8 cellular contexts compared by ENCODE assay signal in genomic region chr13:75489502-75490263, GRCh38. TPM values are rescaled to one million over a fixed set of nuclear protein-coding genes. Genes with fewer than 3 reads are reported as not detected.
A peak's percentile ranks its signal among the peaks of the same experiment; 100 is the strongest.
DNase-seq lines count a peak whose midpoint lies in the region; ATAC-seq and TF ChIP-seq lines count a peak whose summit lies in the region.

No MANE protein-coding gene starts in this region.

- no peak overlapping the region for H2AFZ ChIP-seq in OCI-LY3 (ENCODE audit: low read depth, low read length)
- no peak overlapping the region for H2AFZ ChIP-seq in neural progenitor cell (replicated peaks)

- H3K79me2 ChIP-seq in OCI-LY3 (ENCODE audit: low read length) = no peaks in the 10 kb centered on the region
- no peaks in the 10 kb centered on the region for H3K79me2 ChIP-seq in neural progenitor cell (ENCODE audit: low read depth)

- ATAC-seq in HG02840 (IDR thresholded peaks at IDR 0.05; ENCODE audit: low FRiP score, unreplicated experiment) = peak; percentile 78
- peak; percentile 80 for ATAC-seq in left lobe of liver

- H3K27me3 ChIP-seq in OCI-LY3 (ENCODE audit: low read depth, low read length) (peaks cover 59% of the 10 kb centered on the region), neural progenitor cell (no peaks in the 10 kb centered on the region)

- H3K27ac ChIP-seq in OCI-LY3 (ENCODE audit: low read length) (no peak overlapping the region), neural progenitor cell (no peak overlapping the region)

- no peak overlapping the region for H3K4me3 ChIP-seq in OCI-LY3 (ENCODE audit: low read length)
- H3K4me3 ChIP-seq in neural progenitor cell = no peak overlapping the region

- peak; percentile 60 for DNase-seq in activated CD4-positive, alpha-beta T cell treated with anti-CD3 and anti-CD28 coated beads, Interleukin-2, amount 10 ng/mL, durations not matched to agents 24 days and 14 days
- DNase-seq in activated CD4-positive, alpha-beta T cell treated with anti-CD3 and anti-CD28 coated beads for 48 hours = no peak
- DNase-seq in left lobe of liver (ENCODE audit: low spot score) (peak; percentile 55), neural progenitor cell (ENCODE audit: low spot score) (no peak), NCI-H1092 (lab: John Stamatoyannopoulos, UW) (no peak), T-helper 9 cell (no peak)

- peaks cover 15% of the 10 kb centered on the region for H3K27me3 Mint-ChIP-seq in activated CD4-positive, alpha-beta T cell treated with anti-CD3 and anti-CD28 coated beads, Interleukin-2, amount 10 ng/mL, durations not matched to agents 24 days and 14 days
- H3K27me3 Mint-ChIP-seq in neural progenitor cell (ENCODE audit: insufficient read depth, low read depth) = no peaks in the 10 kb centered on the region

- H3K36me3 Mint-ChIP-seq in activated CD4-positive, alpha-beta T cell treated with anti-CD3 and anti-CD28 coated beads, Interleukin-2, amount 10 ng/mL, durations not matched to agents 24 days and 14 days (ENCODE audit: low read depth) = no peaks in the 10 kb centered on the region
- H3K36me3 Mint-ChIP-seq in neural progenitor cell = no peaks in the 10 kb centered on the region

- H3F3A ChIP-seq in neural progenitor cell (ENCODE audit: low read depth) = no peaks in the 10 kb centered on the region

- TF ChIP-seq CTCF in OCI-LY3 (IDR thresholded peaks at IDR 0.05; ENCODE audit: low read depth, low read length) (no peak), neural progenitor cell (IDR thresholded peaks at IDR 0.05) (no peak)

- H4K20me1 ChIP-seq in OCI-LY3 (ENCODE audit: insufficient read depth, low read length) (no peaks in the 10 kb centered on the region), neural progenitor cell (ENCODE audit: low read depth) (no peaks in the 10 kb centered on the region)

- H3K27ac Mint-ChIP-seq in activated CD4-positive, alpha-beta T cell treated with anti-CD3 and anti-CD28 coated beads, Interleukin-2, amount 10 ng/mL, durations not matched to agents 24 days and 14 days = peak overlapping the region; percentile 71
- no peak overlapping the region for H3K27ac Mint-ChIP-seq in neural progenitor cell

- H3K4me3 Mint-ChIP-seq in activated CD4-positive, alpha-beta T cell treated with anti-CD3 and anti-CD28 coated beads, Interleukin-2, amount 10 ng/mL, durations not matched to agents 24 days and 14 days = no peak overlapping the region
- H3K4me3 Mint-ChIP-seq in neural progenitor cell = no peak overlapping the region

- no peaks in the 10 kb centered on the region for H3K36me3 ChIP-seq in OCI-LY3 (replicated peaks; ENCODE audit: low read depth, low read length)
- H3K36me3 ChIP-seq in neural progenitor cell = no peaks in the 10 kb centered on the region

- H3K9me3 ChIP-seq in OCI-LY3 (ENCODE audit: insufficient read depth, low read length) (no peaks in the 10 kb centered on the region), neural progenitor cell (ENCODE audit: low read depth) (no peaks in the 10 kb centered on the region)

- no peaks in the 10 kb centered on the region for H3K9me3 Mint-ChIP-seq in activated CD4-positive, alpha-beta T cell treated with anti-CD3 and anti-CD28 coated beads, Interleukin-2, amount 10 ng/mL, durations not matched to agents 24 days and 14 days
- no peaks in the 10 kb centered on the region for H3K9me3 Mint-ChIP-seq in neural progenitor cell

- H3K4me2 ChIP-seq in OCI-LY3 (ENCODE audit: low read length) (peak overlapping the region; percentile 6; the same call in 1 of the 2 replicates), neural progenitor cell (no peak overlapping the region)

- peaks cover 38% of the 10 kb centered on the region for H3K4me1 Mint-ChIP-seq in activated CD4-positive, alpha-beta T cell treated with anti-CD3 and anti-CD28 coated beads, Interleukin-2, amount 10 ng/mL, durations not matched to agents 24 days and 14 days
- H3K4me1 Mint-ChIP-seq in neural progenitor cell = peaks cover 6% of the 10 kb centered on the region

- no peak overlapping the region for H3K9ac ChIP-seq in OCI-LY3 (ENCODE audit: low read length)
- H3K9ac ChIP-seq in neural progenitor cell = no peak overlapping the region

- intact Hi-C loops in activated CD4-positive, alpha-beta T cell treated with anti-CD3 and anti-CD28 coated beads, Interleukin-2, amount 10 ng/mL, durations not matched to agents 24 days and 14 days (cut with micrococcal nuclease) = loop anchor here (1.0 to 5.0 kb wide), 4 partner anchors 7 to 1772 kb away; partner anchors contain the start of genes LMO7 and TBC1D4

- H3K4me1 ChIP-seq in OCI-LY3 (ENCODE audit: low read length) (peaks cover 9% of the 10 kb centered on the region), neural progenitor cell (no peaks in the 10 kb centered on the region)

RNA-seq across cellular contexts. Expression of gene TBC1D4, which starts 7.7 kb away (rescaled TPM):
- total RNA-seq in activated CD4-positive, alpha-beta T cell treated with anti-CD3 and anti-CD28 coated beads, Interleukin-2, amount 10 ng/mL, durations not matched to agents 24 days and 14 days = 72.3 and 77.0 TPM in 2 replicates
- total RNA-seq in left lobe of liver (9.5 TPM), neural progenitor cell (ENCODE audit: low replicate concordance) (14.3 and 15.8 TPM in 2 replicates)

RNA-seq across cellular contexts. Expression of gene COMMD6, which starts 48.0 kb away (rescaled TPM):
- total RNA-seq in activated CD4-positive, alpha-beta T cell treated with anti-CD3 and anti-CD28 coated beads, Interleukin-2, amount 10 ng/mL, durations not matched to agents 24 days and 14 days = 100 and 108 TPM in 2 replicates
- total RNA-seq in left lobe of liver (46.7 TPM), neural progenitor cell (ENCODE audit: low replicate concordance) (77.5 and 123 TPM in 2 replicates)

RNA-seq across cellular contexts. Expression of gene UCHL3, which starts 59.9 kb away (rescaled TPM):
- total RNA-seq in activated CD4-positive, alpha-beta T cell treated with anti-CD3 and anti-CD28 coated beads, Interleukin-2, amount 10 ng/mL, durations not matched to agents 24 days and 14 days = 43.5 and 50.6 TPM in 2 replicates
- total RNA-seq in left lobe of liver (15.5 TPM), neural progenitor cell (ENCODE audit: low replicate concordance) (24.2 and 44.6 TPM in 2 replicates)

Comparison
In these comparisons a context has a peak if more than half of its experiments do, and no peak if none do; other contexts are left out.
1. DNase-seq: peak in activated CD4-positive, alpha-beta T cell treated with anti-CD3 and anti-CD28 coated beads, Interleukin-2, amount 10 ng/mL, durations not matched to agents 24 days and 14 days (single experiment) and left lobe of liver (single experiment); none in activated CD4-positive, alpha-beta T cell treated with anti-CD3 and anti-CD28 coated beads for 48 hours (single experiment), neural progenitor cell (single experiment), NCI-H1092 (single experiment) and T-helper 9 cell (single experiment).